Comparison of ENCODE assay signal across 26 cellular contexts in the genomic region with DNA sequence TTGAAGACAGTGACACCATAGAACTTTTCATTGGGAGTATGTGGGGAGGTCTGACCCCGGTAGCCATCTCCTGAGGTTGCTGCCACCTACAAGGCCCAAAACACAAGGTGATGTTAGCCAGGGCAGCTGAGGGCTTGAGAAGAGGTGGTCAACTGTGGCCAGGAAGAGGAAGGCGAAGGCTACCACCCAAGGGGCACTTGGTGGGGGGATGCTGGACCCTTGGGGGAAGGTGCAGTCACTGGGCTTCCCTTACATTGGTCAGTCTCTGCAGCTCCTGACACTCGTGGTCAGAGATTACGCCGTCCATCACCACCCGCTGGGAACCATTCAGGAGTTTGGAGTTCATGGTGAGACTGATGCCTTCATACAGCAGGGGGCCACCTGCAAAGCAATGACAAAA. TPM values are rescaled to one million over a fixed set of nuclear protein-coding genes. Genes with fewer than 3 reads are reported as not detected.
"Had no signal": no experiment of that assay in that cellular context is flagged by ENCODE, and none has a peak within 500 bp of the region (broad histone marks: within the 10 kb centered on the region; RNA-seq: fewer than 3 reads in every experiment).

No MANE protein-coding gene starts in this region.

- H3K4me3 Mint-ChIP-seq: nephron; stimulated activated naive B cell treated with anti-CD40 and anti-IgM and Interleukin-4, amounts not matched to agents 10 μg/mL and 1 μg/mL and 100 μg/mL, for 72 hours; stimulated activated naive CD8-positive, alpha-beta T cell treated with anti-CD3 and anti-CD28 coated beads, Interleukin-15, amount 100 ng/mL, for 72 hours; type B pancreatic cell had no signal

- ATAC-seq: gastrocnemius medialis; left cardiac atrium; left ventricle myocardium superior; sciatic nerve; stimulated activated naive B cell treated with anti-CD40 and anti-IgM and Interleukin-4, amounts not matched to agents 10 μg/mL and 1 μg/mL and 100 μg/mL, for 72 hours; stimulated activated naive CD8-positive, alpha-beta T cell treated with anti-CD3 and anti-CD28 coated beads, Interleukin-15, amount 100 ng/mL, for 72 hours had no signal

- H3K27me3 Mint-ChIP-seq: naive B cell; stimulated activated naive B cell treated with anti-CD40 and anti-IgM and Interleukin-4, amounts not matched to agents 10 μg/mL and 1 μg/mL and 100 μg/mL, for 72 hours; stimulated activated naive CD8-positive, alpha-beta T cell treated with anti-CD3 and anti-CD28 coated beads, Interleukin-15, amount 100 ng/mL, for 72 hours; type B pancreatic cell had no signal

- DNase-seq: cortex of kidney; dorsolateral prefrontal cortex; effector CD8-positive, alpha-beta T cell; gastrocnemius medialis; kidney; left cardiac atrium; left ventricle myocardium superior; naive B cell; spleen; stimulated activated CD4-positive, alpha-beta T cell treated with anti-CD3 and anti-CD28 coated beads, Interleukin-15, amount 100 ng/mL, for 24 hours; stimulated activated CD4-positive, alpha-beta T cell treated with anti-CD3 and anti-CD28 coated beads, Interleukin-1b, Interleukin-23, amount 100 ng/mL, for 48 hours; stimulated activated CD4-positive, alpha-beta T cell treated with anti-CD3 and anti-CD28 coated beads, Interleukin-4, amount 100 ng/mL, for 24 hours; stimulated activated naive B cell treated with anti-CD40 and anti-IgM and Interleukin-4, amounts not matched to agents 10 μg/mL and 1 μg/mL and 100 μg/mL, for 72 hours; stimulated activated naive CD8-positive, alpha-beta T cell treated with anti-CD3 and anti-CD28 coated beads, Interleukin-15, amount 100 ng/mL, for 72 hours; substantia nigra had no signal

- H3K4me3 ChIP-seq: dorsolateral prefrontal cortex, esophagus muscularis mucosa, gastrocnemius medialis, hepatocyte, lung, spleen had no signal

- H3K27me3 ChIP-seq: dorsolateral prefrontal cortex, esophagus muscularis mucosa, gastrocnemius medialis, hepatocyte, spleen had no signal

- H3K27ac Mint-ChIP-seq: nephron; stimulated activated naive B cell treated with anti-CD40 and anti-IgM and Interleukin-4, amounts not matched to agents 10 μg/mL and 1 μg/mL and 100 μg/mL, for 72 hours; type B pancreatic cell had no signal

- H3K27ac ChIP-seq: dorsolateral prefrontal cortex, epithelial cell of prostate, esophagus muscularis mucosa, gastrocnemius medialis, hepatocyte had no signal

- H3K4me1 ChIP-seq: gastrocnemius medialis had no signal

- H3K9me3 ChIP-seq: esophagus muscularis mucosa, gastrocnemius medialis, spleen had no signal

RNA-seq across cellular contexts. Expression of gene CLDN19, which starts 12.2 kb away (rescaled TPM):
- total RNA-seq: chondrocyte, fibroblast of villous mesenchyme, left cardiac atrium, left ventricle myocardium superior, omental fat pad, pulmonary artery endothelial cell had no signal

RNA-seq across cellular contexts. Expression of gene TMEM269, which starts 32.5 kb away (rescaled TPM):
- total RNA-seq: left ventricle myocardium superior, pulmonary artery endothelial cell had no signal
